In the genomic region with DNA sequence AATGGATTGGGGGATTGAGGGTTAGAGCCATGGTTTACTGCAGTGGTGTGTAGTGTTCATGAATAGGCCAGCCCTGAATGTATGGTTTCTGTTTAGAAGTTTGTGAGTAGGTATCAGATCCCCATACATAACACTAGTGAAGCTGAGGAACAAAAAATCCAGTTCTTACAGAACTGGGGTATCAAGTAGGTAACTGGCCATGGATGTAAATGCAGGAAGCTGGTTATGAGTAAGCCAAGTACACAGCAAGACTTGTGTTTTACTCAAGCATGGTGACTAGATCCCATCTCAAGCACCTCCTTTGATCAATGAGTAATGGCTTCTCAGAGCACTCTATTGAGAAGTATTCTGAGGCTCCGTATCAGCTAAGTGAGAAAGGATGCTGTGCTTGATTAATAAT, we compare ENCODE assay signal across 13 cellular contexts.
A peak's percentile ranks its signal among the peaks of the same experiment; 100 is the strongest.
DNase-seq lines count a peak whose midpoint lies in the region; ATAC-seq and TF ChIP-seq lines count a peak whose summit lies in the region.
"Had no signal": no experiment of that assay in that cellular context is flagged by ENCODE, and none has a peak within 500 bp of the region (broad histone marks: within the 10 kb centered on the region; RNA-seq: fewer than 3 reads in every experiment).

No MANE protein-coding gene starts in this region.

- no peaks in the 10 kb centered on the region for H3K9me3 ChIP-seq in PC-3 (ENCODE audit: low read length)
- H3K9me3 ChIP-seq in trophoblast cell (ENCODE audit: insufficient read depth, low read depth, low read length) = no peaks in the 10 kb centered on the region
- no peaks in the 10 kb centered on the region for H3K9me3 ChIP-seq in OCI-LY7 (ENCODE audit: low read length)

- H3K4ac ChIP-seq in trophoblast cell (ENCODE audit: low read depth, low read length) = no peak overlapping the region

- no peak overlapping the region for H2AK5ac ChIP-seq in trophoblast cell (ENCODE audit: low read length)

- H3K4me1 ChIP-seq in PC-3 (ENCODE audit: insufficient read depth, low read length) (peaks cover 11% of the 10 kb centered on the region), trophoblast cell (ENCODE audit: control insufficient read depth in 1 of 2, insufficient read depth in 2 of 2, low read length in 2 of 2) (peaks cover 8 to 12% of the 10 kb centered on the region in 2 experiments), OCI-LY7 (ENCODE audit: insufficient read depth, low read length, poor library complexity, severe bottlenecking) (no peaks in the 10 kb centered on the region)

- no peaks in the 10 kb centered on the region for H4K20me1 ChIP-seq in PC-3 (ENCODE audit: low read length)
- no peaks in the 10 kb centered on the region for H4K20me1 ChIP-seq in OCI-LY7 (ENCODE audit: insufficient read depth, low read length)

- H3K18ac ChIP-seq in trophoblast cell (ENCODE audit: low read length) = no peak overlapping the region

- H3K27me3 ChIP-seq in PC-3 (ENCODE audit: low read length) (no peaks in the 10 kb centered on the region), trophoblast cell (ENCODE audit: insufficient read depth, low read length) (no peaks in the 10 kb centered on the region)

- TF ChIP-seq CTCF in PC-3 (conservative IDR thresholded peaks at IDR 0.05; ENCODE audit: low read depth, low read length) (no peak), OCI-LY7 (conservative IDR thresholded peaks at IDR 0.05; ENCODE audit: low read length) (no peak)

- no peak overlapping the region for H2AFZ ChIP-seq in PC-3 (ENCODE audit: low read length)
- no peak overlapping the region for H2AFZ ChIP-seq in trophoblast cell (ENCODE audit: insufficient read depth, low read length, poor library complexity)
- H2AFZ ChIP-seq in OCI-LY7 (ENCODE audit: low read length) = no peak overlapping the region

- no peaks in the 10 kb centered on the region for H3K9me2 ChIP-seq in PC-3 (replicated peaks; ENCODE audit: low read length)
- no peaks in the 10 kb centered on the region for H3K9me2 ChIP-seq in OCI-LY7 (ENCODE audit: insufficient read depth, low read length)

- no peak overlapping the region for H2BK120ac ChIP-seq in trophoblast cell (ENCODE audit: insufficient read depth, low read length, poor library complexity)

- DNase-seq in PC-3 (peak; percentile 35), trophoblast cell (no peak), NCI-H1092 (lab: John Stamatoyannopoulos, UW) (no peak), substantia nigra (lab: John Stamatoyannopoulos, UW) (no peak), OCI-LY7 (ENCODE audit: low spot score) (no peak)
- DNase-seq: activated CD8-positive, alpha-beta memory T cell treated with anti-CD3 and anti-CD28 coated beads, Interleukin-2, amount 50 U/mL, for 48 hours; anterior cingulate cortex; Calu3; NCI-H1417 treated with DMSO at 0.1 percent for 48 hours; T-helper 9 cell had no signal

- H3K36me3 ChIP-seq in PC-3 (ENCODE audit: low read depth, low read length) (no peaks in the 10 kb centered on the region), trophoblast cell (ENCODE audit: control insufficient read depth in 1 of 2, insufficient read depth in 2 of 2, low read length in 2 of 2) (no peaks in the 10 kb centered on the region), OCI-LY7 (ENCODE audit: insufficient read depth, low read length) (no peaks in the 10 kb centered on the region)

- H3K79me1 ChIP-seq in trophoblast cell (ENCODE audit: low read length) = peaks cover 3% of the 10 kb centered on the region

- POLR2A ChIA-PET in PC-3 (lab: Charles Lee; ENCODE audit: unreplicated experiment) = interaction anchor here (0.6 kb wide), 1 partner anchor 356 kb away, joined by 3 read pairs; no protein-coding TSS in a partner anchor
- POLR2A ChIA-PET in OCI-LY7 (lab: Charles Lee) = no interaction called here

- H4K91ac ChIP-seq in trophoblast cell (ENCODE audit: low read depth, low read length) = peak overlapping the region; percentile 69

- H3K9ac ChIP-seq in PC-3 (ENCODE audit: low read length) (no peak overlapping the region), trophoblast cell (ENCODE audit: low read length) (no peak overlapping the region)

- no peak overlapping the region for H3K23ac ChIP-seq in trophoblast cell (ENCODE audit: low read length)

- no peak overlapping the region for H4K8ac ChIP-seq in trophoblast cell (ENCODE audit: low read depth, low read length)

- CTCF ChIA-PET in PC-3 (lab: Charles Lee) = no interaction called here
- CTCF ChIA-PET in OCI-LY7 (lab: Charles Lee; ENCODE audit: unreplicated experiment) = no interaction called here

- WGBS in trophoblast cell (ENCODE audit: extremely low coverage, insufficient coverage, insufficient read length) = no CpG with 5 or more reads among the region's 1 CpG

- BruUV-seq in PC-3 (replicated peaks; lab: Mats Ljungman, UMichigan) (no TSS peak), OCI-LY7 (replicated peaks; lab: Mats Ljungman, UMichigan) (no TSS peak)

- H4K12ac ChIP-seq in trophoblast cell (ENCODE audit: low read depth, low read length) = no peak overlapping the region

- intact Hi-C loops in PC-3 (cut with micrococcal nuclease) = no loop called here
- intact Hi-C loops in OCI-LY7 (cut with micrococcal nuclease; ENCODE audit: unreplicated experiment) = no loop called here

- ATAC-seq in GM19025 (IDR thresholded peaks at IDR 0.05; ENCODE audit: low read depth, unreplicated experiment) (peak; percentile 44), HG02678 (IDR thresholded peaks at IDR 0.05; ENCODE audit: unreplicated experiment) (peak; percentile 65), PC-3 (no peak)

- no peak overlapping the region for H3K4me2 ChIP-seq in PC-3 (ENCODE audit: low read length)
- H3K4me2 ChIP-seq in trophoblast cell (ENCODE audit: low read length) = no peak overlapping the region
- H3K4me2 ChIP-seq in OCI-LY7 (ENCODE audit: low read length) = no peak overlapping the region

- H3K14ac ChIP-seq in trophoblast cell (ENCODE audit: low read length) = no peak overlapping the region

- no peak overlapping the region for H2BK12ac ChIP-seq in trophoblast cell (ENCODE audit: low read length)

- H3K4me3 ChIP-seq in PC-3 (ENCODE audit: low read length) (no peak overlapping the region), trophoblast cell (ENCODE audit: low read depth, low read length) (no peak overlapping the region), OCI-LY7 (ENCODE audit: low read depth, low read length, poor library complexity, severe bottlenecking) (no peak overlapping the region)

- H3F3A ChIP-seq in PC-3 (ENCODE audit: low read length, unreplicated experiment) = no peaks in the 10 kb centered on the region

- no peaks in the 10 kb centered on the region for H3K79me2 ChIP-seq in PC-3 (ENCODE audit: low read length)
- no peaks in the 10 kb centered on the region for H3K79me2 ChIP-seq in trophoblast cell (ENCODE audit: control insufficient read depth, insufficient read depth, low read length, poor library complexity)
- H3K79me2 ChIP-seq in OCI-LY7 (ENCODE audit: insufficient read depth, low read depth, low read length) = no peaks in the 10 kb centered on the region

- H2BK5ac ChIP-seq in trophoblast cell (ENCODE audit: low read depth, low read length, poor library complexity) = no peak overlapping the region

- H3K27ac ChIP-seq in PC-3 (ENCODE audit: low read length) (no peak overlapping the region), trophoblast cell (ENCODE audit: low read depth, low read length) (no peak overlapping the region), substantia nigra (ENCODE audit: low read depth, low read length, poor library complexity, severe bottlenecking) (no peak overlapping the region), OCI-LY7 (ENCODE audit: low read depth, low read length, poor library complexity, severe bottlenecking) (no peak overlapping the region)
- H3K27ac ChIP-seq: HL-60 had no signal
